11 cellular contexts compared by ENCODE assay signal in the genomic region with DNA sequence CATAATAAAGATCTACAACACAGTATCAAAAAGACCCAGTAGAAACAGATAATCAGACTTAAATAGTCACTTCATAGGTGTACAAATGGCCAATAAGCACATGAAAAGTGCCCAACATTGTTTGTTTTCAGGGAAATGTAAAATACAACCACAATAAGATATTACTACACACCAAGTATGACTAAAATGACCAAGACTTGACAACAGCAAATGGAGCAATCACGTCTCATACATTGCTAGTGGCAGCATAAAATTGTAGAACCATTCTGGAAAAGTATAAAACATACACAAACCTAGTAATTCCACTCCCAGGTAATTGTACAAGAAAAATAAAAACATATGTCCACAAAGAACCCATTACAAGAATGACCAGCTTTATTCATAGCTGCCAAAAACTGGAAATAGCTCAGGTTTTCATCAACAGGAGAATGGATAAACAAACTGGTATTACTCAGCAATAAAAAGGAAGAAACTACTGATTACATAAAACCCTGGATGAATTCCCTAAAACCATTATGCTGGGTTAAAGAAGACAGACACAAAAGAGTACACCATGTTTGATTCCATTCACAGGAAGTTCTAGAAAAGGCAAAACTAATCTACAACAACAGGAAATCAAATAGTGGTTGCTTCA.
A peak's percentile ranks its signal among the peaks of the same experiment; 100 is the strongest.
DNase-seq lines count a peak whose midpoint lies in the region; ATAC-seq and TF ChIP-seq lines count a peak whose summit lies in the region.
"Had no signal": no experiment of that assay in that cellular context is flagged by ENCODE, and none has a peak within 500 bp of the region (broad histone marks: within the 10 kb centered on the region; RNA-seq: fewer than 3 reads in every experiment).

No MANE protein-coding gene starts in this region.

- H3K27ac ChIP-seq in VCaP, result peak overlapping the region; percentile 41; the same call in 1 of the 2 replicates

- DNase-seq in GM03348 (ENCODE audit: low spot score) (peak; percentile 43), fibroblast of gingiva (ENCODE audit: low read depth) (peak; percentile 80), sciatic nerve (ENCODE audit: low spot score) (no peak), retina (no peak), NCI-H1417 (lab: John Stamatoyannopoulos, UW) (no peak)
- DNase-seq: effector memory CD4-positive, alpha-beta T cell; KBM-7 had no signal

- intact Hi-C loops in sciatic nerve (cut with DNase I), result no loop called here

- TF ChIP-seq CTCF in VCaP (conservative IDR thresholded peaks at IDR 0.05), result no peak

- peak; percentile 51 for ATAC-seq in sciatic nerve
- ATAC-seq in GM19467 (IDR thresholded peaks at IDR 0.05; ENCODE audit: unreplicated experiment), result no peak
- no peak for ATAC-seq in HG02840 (IDR thresholded peaks at IDR 0.05; ENCODE audit: low FRiP score, unreplicated experiment)
- ATAC-seq: HCT116 had no signal

Comparison
In these comparisons a context has a peak if more than half of its experiments do, and no peak if none do; other contexts are left out.
1. DNase-seq: peak in GM03348 (single experiment) and fibroblast of gingiva (single experiment); none in sciatic nerve (single experiment), retina (single experiment) and NCI-H1417 (0 of 3).